ENCODE assay signal across 16 cellular contexts in the genomic region with DNA sequence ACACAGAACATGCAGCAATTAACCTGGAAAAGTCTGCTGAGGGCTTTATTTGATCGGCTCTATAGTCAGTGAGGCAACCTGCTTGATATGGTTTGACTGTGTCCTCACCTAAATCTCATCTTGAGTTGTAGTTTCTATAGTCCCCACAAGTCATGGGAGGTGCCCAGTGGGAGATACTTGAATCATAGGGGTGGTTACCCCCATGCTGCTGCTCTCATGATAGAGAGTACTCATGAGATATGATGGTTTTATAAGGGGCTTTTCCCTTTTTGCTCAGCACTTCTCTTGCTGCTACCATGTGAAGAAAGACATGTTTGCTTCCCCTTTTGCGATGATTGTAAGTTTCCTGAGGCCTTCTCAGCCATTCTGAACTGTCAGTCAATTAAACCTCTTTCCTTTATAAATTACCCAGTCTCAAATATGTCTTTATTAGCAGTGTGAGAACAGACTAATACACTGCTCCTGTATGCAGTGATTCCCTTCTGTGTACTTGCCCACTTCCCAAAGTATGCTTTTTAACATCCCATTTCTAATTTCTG.
"Had no signal": no experiment of that assay in that cellular context is flagged by ENCODE, and none has a peak within 500 bp of the region (broad histone marks: within the 10 kb centered on the region; RNA-seq: fewer than 3 reads in every experiment).

No MANE protein-coding gene starts in this region.

- H3K4me1 Mint-ChIP-seq: neural crest cell had no signal

- ATAC-seq: activated naive CD4-positive, alpha-beta T cell treated with anti-CD3 and anti-CD28 coated beads, Interleukin-2, amount 50 U/mL, for 72 hours had no signal

- DNase-seq: activated CD4-positive, alpha-beta T cell treated with anti-CD3 and anti-CD28 coated beads, Interleukin-2, amount 10 ng/mL, durations not matched to agents 7 days and 5 days; activated CD8-positive, alpha-beta memory T cell treated with anti-CD3 and anti-CD28 coated beads for 24 hours; activated CD8-positive, alpha-beta memory T cell treated with anti-CD3 and anti-CD28 coated beads, Interleukin-2, amount 50 U/mL, for 48 hours; activated gamma-delta T cell treated with Interleukin-2 at 50 U/mL for 16 hours; adrenal gland; foreskin melanocyte; glutamatergic neuron; stimulated activated CD4-positive, alpha-beta T cell treated with anti-CD3 and anti-CD28 coated beads, Interleukin-12 subunit alpha, Interleukin-12 subunit beta, amount 100 ng/mL, for 4 hours; stimulated activated CD4-positive, alpha-beta T cell treated with anti-CD3 and anti-CD28 coated beads, Interleukin-1b, Interleukin-23, amount 100 ng/mL, for 48 hours; stimulated activated CD8-positive, alpha-beta memory T cell treated with anti-CD3 and anti-CD28 coated beads, Interleukin-4, amount 100 ng/mL, for 48 hours; stimulated activated naive CD4-positive, alpha-beta T cell treated with Interleukin-2 at 50 U/mL for 16 hours; T-helper 1 cell; T-helper 9 cell; transverse colon had no signal

- H3K27ac Mint-ChIP-seq: activated CD4-positive, alpha-beta T cell treated with anti-CD3 and anti-CD28 coated beads, Interleukin-2, amount 10 ng/mL, durations not matched to agents 7 days and 5 days; activated naive CD4-positive, alpha-beta T cell treated with anti-CD3 and anti-CD28 coated beads, Interleukin-2, amount 50 U/mL, for 72 hours had no signal

- H3K9me3 Mint-ChIP-seq: neural crest cell had no signal

- H3K4me3 Mint-ChIP-seq: activated CD4-positive, alpha-beta T cell treated with anti-CD3 and anti-CD28 coated beads, Interleukin-2, amount 10 ng/mL, durations not matched to agents 7 days and 5 days; neural crest cell had no signal
